Comparison of ENCODE assay signal across 9 cellular contexts in the genomic region with DNA sequence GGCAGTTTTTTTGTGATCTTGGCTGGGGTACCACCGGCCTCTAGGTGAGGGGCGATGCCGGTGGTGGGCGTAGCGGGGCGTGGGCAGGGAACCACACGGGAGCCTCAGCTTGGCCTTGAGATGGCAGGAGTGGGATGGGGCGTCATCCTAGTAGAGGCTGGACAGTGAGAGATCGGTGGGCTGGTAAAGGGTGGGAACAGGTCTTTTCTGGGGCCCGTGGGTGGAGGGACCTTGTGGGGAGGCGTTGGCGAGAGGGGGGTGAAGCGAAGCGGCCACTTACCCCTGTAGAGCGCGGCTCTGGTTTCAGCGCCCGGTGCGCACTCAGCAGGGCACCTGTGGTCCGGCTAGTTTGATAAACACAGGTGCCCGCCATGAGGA. TPM values are rescaled to one million over a fixed set of nuclear protein-coding genes. Genes with fewer than 3 reads are reported as not detected.
A peak's percentile ranks its signal among the peaks of the same experiment; 100 is the strongest.
DNase-seq lines count a peak whose midpoint lies in the region; TF ChIP-seq lines count a peak whose summit lies in the region.
"Had no signal": no experiment of that assay in that cellular context is flagged by ENCODE, and none has a peak within 500 bp of the region (broad histone marks: within the 10 kb centered on the region; RNA-seq: fewer than 3 reads in every experiment).

No MANE protein-coding gene starts in this region.

- H3K27me3 ChIP-seq in HUES6 (ENCODE audit: control insufficient read depth, insufficient read depth, low read length) = peaks cover 10% of the 10 kb centered on the region; the same call in 1 of the 2 replicates
- peaks cover 20% of the 10 kb centered on the region for H3K27me3 ChIP-seq in neural cell (ENCODE audit: insufficient read depth, low read depth, low read length)

- no peaks in the 10 kb centered on the region for H3K9me2 ChIP-seq in neural cell (ENCODE audit: insufficient read depth, low read length)

- no peak for TF ChIP-seq RAD21 in neural cell (conservative IDR thresholded peaks at IDR 0.05)

- H4K20me1 ChIP-seq in neural cell (ENCODE audit: insufficient read depth) = no peaks in the 10 kb centered on the region

- H3K4me2 ChIP-seq in neural cell (ENCODE audit: low read length) = no peak overlapping the region

- DNase-seq in coronary artery (ENCODE audit: low spot score) = no peak
- DNase-seq in NCI-H128 (lab: John Stamatoyannopoulos, UW; ENCODE audit: unreplicated experiment) = no peak
- no peak for DNase-seq in posterior vena cava (ENCODE audit: low spot score)
- no peak for DNase-seq in H4 (ENCODE audit: low spot score)
- DNase-seq in medulla oblongata (ENCODE audit: extremely low spot score) = no peak

- no peaks in the 10 kb centered on the region for H3K79me2 ChIP-seq in neural cell (replicated peaks; ENCODE audit: insufficient read depth, low read length)

- H3K27ac ChIP-seq in C4-2B (peak overlapping the region; percentile 56), HUES6 (ENCODE audit: low read depth, low read length) (no peak overlapping the region), coronary artery (peak overlapping the region in 1 of 2 donors; percentile 75), neural cell (ENCODE audit: low read length) (no peak overlapping the region)

- H3K9ac ChIP-seq in HUES6 (ENCODE audit: low read length) (no peak overlapping the region), neural cell (ENCODE audit: low read length) (peak overlapping the region; percentile 12)

- peaks cover 41% of the 10 kb centered on the region for H3K4me1 ChIP-seq in HUES6 (ENCODE audit: control insufficient read depth, insufficient read depth, low read length)

- no peaks in the 10 kb centered on the region for H3K36me3 ChIP-seq in HUES6 (ENCODE audit: control insufficient read depth, insufficient read depth, low read length)
- no peaks in the 10 kb centered on the region for H3K36me3 ChIP-seq in neural cell (ENCODE audit: insufficient read depth, low read length)

- no peak for TF ChIP-seq CTCF in C4-2B (conservative IDR thresholded peaks at IDR 0.05)
- no peak for TF ChIP-seq CTCF in coronary artery (IDR thresholded peaks at IDR 0.05)
- TF ChIP-seq CTCF in neural cell (IDR thresholded peaks at IDR 0.05; ENCODE audit: poor library complexity, severe bottlenecking) = no peak

- H3K4me3 ChIP-seq in HUES6 (ENCODE audit: low read depth, low read length) (peak overlapping the region; percentile 69), coronary artery (peak overlapping the region; percentile 81), neural cell (ENCODE audit: low read length) (peak overlapping the region; percentile 60)
- H3K4me3 ChIP-seq: lung had no signal

- H3K9me3 ChIP-seq in HUES6 (ENCODE audit: control insufficient read depth, insufficient read depth, low read depth, low read length) = no peaks in the 10 kb centered on the region
- H3K9me3 ChIP-seq in neural cell (ENCODE audit: low read length) = no peaks in the 10 kb centered on the region

- TF ChIP-seq EP300 in neural cell (conservative IDR thresholded peaks at IDR 0.05; ENCODE audit: poor library complexity, severe bottlenecking) = no peak

- intact Hi-C loops in posterior vena cava (cut with DNase I) = no loop called here

- H3F3A ChIP-seq in neural cell (ENCODE audit: insufficient read depth, low read length, poor library complexity, severe bottlenecking) = no peaks in the 10 kb centered on the region

- H2AFZ ChIP-seq in neural cell (ENCODE audit: low read depth, low read length) = peak overlapping the region; percentile 21

TF ChIP-seq in neural cell, 6 proteins besides CTCF, POLR2A, EP300 and RAD21:
- TF ChIP-seq, protein P1, sequence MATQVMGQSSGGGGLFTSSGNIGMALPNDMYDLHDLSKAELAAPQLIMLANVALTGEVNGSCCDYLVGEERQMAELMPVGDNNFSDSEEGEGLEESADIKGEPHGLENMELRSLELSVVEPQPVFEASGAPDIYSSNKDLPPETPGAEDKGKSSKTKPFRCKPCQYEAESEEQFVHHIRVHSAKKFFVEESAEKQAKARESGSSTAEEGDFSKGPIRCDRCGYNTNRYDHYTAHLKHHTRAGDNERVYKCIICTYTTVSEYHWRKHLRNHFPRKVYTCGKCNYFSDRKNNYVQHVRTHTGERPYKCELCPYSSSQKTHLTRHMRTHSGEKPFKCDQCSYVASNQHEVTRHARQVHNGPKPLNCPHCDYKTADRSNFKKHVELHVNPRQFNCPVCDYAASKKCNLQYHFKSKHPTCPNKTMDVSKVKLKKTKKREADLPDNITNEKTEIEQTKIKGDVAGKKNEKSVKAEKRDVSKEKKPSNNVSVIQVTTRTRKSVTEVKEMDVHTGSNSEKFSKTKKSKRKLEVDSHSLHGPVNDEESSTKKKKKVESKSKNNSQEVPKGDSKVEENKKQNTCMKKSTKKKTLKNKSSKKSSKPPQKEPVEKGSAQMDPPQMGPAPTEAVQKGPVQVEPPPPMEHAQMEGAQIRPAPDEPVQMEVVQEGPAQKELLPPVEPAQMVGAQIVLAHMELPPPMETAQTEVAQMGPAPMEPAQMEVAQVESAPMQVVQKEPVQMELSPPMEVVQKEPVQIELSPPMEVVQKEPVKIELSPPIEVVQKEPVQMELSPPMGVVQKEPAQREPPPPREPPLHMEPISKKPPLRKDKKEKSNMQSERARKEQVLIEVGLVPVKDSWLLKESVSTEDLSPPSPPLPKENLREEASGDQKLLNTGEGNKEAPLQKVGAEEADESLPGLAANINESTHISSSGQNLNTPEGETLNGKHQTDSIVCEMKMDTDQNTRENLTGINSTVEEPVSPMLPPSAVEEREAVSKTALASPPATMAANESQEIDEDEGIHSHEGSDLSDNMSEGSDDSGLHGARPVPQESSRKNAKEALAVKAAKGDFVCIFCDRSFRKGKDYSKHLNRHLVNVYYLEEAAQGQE (IDR thresholded peaks at IDR 0.05; ENCODE audit: borderline replicate concordance) = no peak
- TF ChIP-seq TAF1 (IDR thresholded peaks at IDR 0.05; ENCODE audit: low read depth) (no peak), SMC3 (conservative IDR thresholded peaks at IDR 0.05; ENCODE audit: poor library complexity) (no peak), EZH2 (IDR thresholded peaks at IDR 0.05; ENCODE audit: borderline replicate concordance, insufficient read depth, low read length, poor library complexity, severe bottlenecking) (no peak), POLR2AphosphoS5 (IDR thresholded peaks at IDR 0.05) (no peak), MXI1 (conservative IDR thresholded peaks at IDR 0.05; ENCODE audit: poor library complexity, severe bottlenecking) (no peak)
TF ChIP-seq in neural cell: peak in this region for 0.

RNA-seq across cellular contexts. Expression of a gene that starts 12.0 kb away (rescaled TPM):
- 0.11 and 0.16 TPM in 2 replicates for polyA plus RNA-seq in neural cell
- polyA minus RNA-seq in neural cell = 0.23 and 0.24 TPM in 2 replicates
- 10 to 100 TPM; 15.6 to 17.1 TPM for total RNA-seq in posterior vena cava
- total RNA-seq in H4 (2014; rRNA removed; shearing (Covaris generic)) = 6.6 and 9.8 TPM in 2 replicates

RNA-seq across cellular contexts. Expression of a gene that starts 53.0 kb away (rescaled TPM):
- polyA plus RNA-seq in neural cell = 15.4 and 21.9 TPM in 2 replicates
- 9.3 and 9.7 TPM in 2 replicates for polyA minus RNA-seq in neural cell
- total RNA-seq in posterior vena cava = 10 to 100 TPM; 12.4 to 17.7 TPM
- 16.3 and 18.8 TPM in 2 replicates for total RNA-seq in H4 (2014; rRNA removed; shearing (Covaris generic))
